In the genomic region with DNA sequence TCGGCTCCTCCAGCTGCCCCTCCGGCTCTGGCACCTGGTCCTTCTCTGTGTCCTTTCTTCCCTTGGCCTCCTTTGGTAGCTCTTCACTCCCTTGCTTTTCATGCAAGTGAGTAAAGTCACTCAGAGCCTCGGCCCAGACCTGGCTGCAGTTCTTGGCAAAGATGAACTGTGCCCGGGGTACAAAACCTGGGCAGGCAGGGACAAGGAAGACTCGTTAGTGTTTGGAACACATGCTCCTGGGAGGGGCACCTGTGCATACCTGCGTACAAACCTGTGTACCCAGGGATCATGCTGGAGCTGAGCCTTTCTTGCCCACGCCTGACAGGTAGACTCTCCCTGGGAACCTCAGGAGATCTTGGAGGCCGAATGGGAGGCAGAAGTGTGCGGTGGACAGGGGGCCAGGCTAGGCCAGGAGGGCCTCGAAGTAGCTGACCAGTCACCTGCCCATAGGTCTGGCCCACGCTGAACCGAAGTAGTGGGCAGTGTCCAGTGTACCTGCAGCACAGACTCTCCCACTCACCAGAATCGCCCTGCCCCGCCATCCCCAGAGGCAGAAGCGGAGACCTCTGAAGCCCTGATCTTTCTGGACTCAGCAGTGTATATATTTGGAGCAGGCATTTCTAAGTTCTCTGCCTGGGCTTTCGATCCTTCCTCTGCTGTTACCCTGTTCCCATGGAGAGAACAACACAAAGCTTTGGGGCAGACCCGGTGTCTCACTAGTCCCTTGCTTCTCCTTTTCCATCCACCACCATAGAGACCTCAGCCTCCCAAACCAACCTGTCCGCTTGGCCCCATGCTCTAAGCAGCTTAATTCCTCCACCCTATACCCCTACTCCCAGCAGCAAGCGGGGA, we compare ENCODE assay signal across 12 cellular contexts. TPM values are rescaled to one million over a fixed set of nuclear protein-coding genes. Genes with fewer than 3 reads are reported as not detected.
DNase-seq lines count a peak whose midpoint lies in the region; ATAC-seq and TF ChIP-seq lines count a peak whose summit lies in the region.
"Had no signal": no experiment of that assay in that cellular context is flagged by ENCODE, and none has a peak within 500 bp of the region (broad histone marks: within the 10 kb centered on the region; RNA-seq: fewer than 3 reads in every experiment).

No MANE protein-coding gene starts in this region.

- peaks cover 6 to 12% of the 10 kb centered on the region in 2 experiments; a peak in 3 of 4 replicates for H3K79me1 ChIP-seq in IMR-90 (ENCODE audit: low read depth in 1 of 2, low read length in 2 of 2)

- peaks cover 6% of the 10 kb centered on the region; the same call in 1 of the 2 replicates for H4K20me1 ChIP-seq in IMR-90 (ENCODE audit: insufficient read depth, low read length)

- H2AFZ ChIP-seq in IMR-90 (replicated peaks; ENCODE audit: low read length, poor library complexity) = peak overlapping the region; percentile 46

- 85% methylated on average over 10 of the region's 19 CpGs; no CpG with 5 or more reads in 1 of the 2 experiments for WGBS in IMR-90 (ENCODE audit: extremely low coverage in 2 of 2, insufficient read length in 1 of 2), 2 experiments

- no peak overlapping the region for H4K8ac ChIP-seq in IMR-90 (ENCODE audit: low read depth in 2 of 2, low read length in 2 of 2)

- H2BK5ac ChIP-seq in IMR-90 (ENCODE audit: low read depth, low read length, poor library complexity, severe bottlenecking) = no peak overlapping the region

- H3K56ac ChIP-seq in IMR-90 (ENCODE audit: extremely low read depth, insufficient read depth, low read length) = no peak overlapping the region

- no peak overlapping the region for H2BK15ac ChIP-seq in IMR-90 (ENCODE audit: low read depth, low read length)

- H3K4me1 Mint-ChIP-seq in stimulated activated effector memory CD8-positive, alpha-beta T cell treated with anti-CD3 and anti-CD28 coated beads, Interleukin-12 subunit alpha, Interleukin-12 subunit beta, amount 100 ng/mL, for 72 hours = peaks cover 25% of the 10 kb centered on the region

- no peaks in the 10 kb centered on the region for H3K27me3 ChIP-seq in IMR-90 (ENCODE audit: control insufficient read depth, insufficient read depth, low read length)
- no peaks in the 10 kb centered on the region for H3K27me3 ChIP-seq in layer of hippocampus (ENCODE audit: control insufficient read depth, insufficient read depth, low read length)

- dilution Hi-C loops in IMR-90 (cut with HindIII; ENCODE audit: low sequenced_read_pairs, unreplicated experiment) = no loop called here

- no peak overlapping the region for H4K5ac ChIP-seq in IMR-90 (ENCODE audit: low read depth, low read length)

- H3K9me3 ChIP-seq in IMR-90 (ENCODE audit: control insufficient read depth, insufficient read depth, low read length) = no peaks in the 10 kb centered on the region

- H3K9me1 ChIP-seq in IMR-90 (ENCODE audit: insufficient read depth, low read length) = peaks cover 6% of the 10 kb centered on the region; the same call in 1 of the 2 replicates

- POLR2A ChIA-PET in IMR-90 (lab: Charles Lee; ENCODE audit: unreplicated experiment) = no interaction called here

- BruUV-seq in IMR-90 (replicated peaks; lab: Mats Ljungman, UMichigan) = no TSS peak

- H3K27ac ChIP-seq in IMR-90 (ENCODE audit: insufficient read depth, low read length) (no peak overlapping the region), caudate nucleus (ENCODE audit: low read depth, low read length) (peak overlapping the region; percentile 58), layer of hippocampus (ENCODE audit: low read depth, low read length) (peak overlapping the region; percentile 67)

- no peak for TF ChIP-seq POLR2A in IMR-90 (IDR thresholded peaks at IDR 0.05; ENCODE audit: low read depth, low read length)

- H3K9ac ChIP-seq in IMR-90 (ENCODE audit: low read depth, low read length) = no peak overlapping the region

- no peak for TF ChIP-seq RAD21 in IMR-90 (IDR thresholded peaks at IDR 0.05; ENCODE audit: low read length)

- no peaks in the 10 kb centered on the region for H3K36me3 Mint-ChIP-seq in stimulated activated effector memory CD8-positive, alpha-beta T cell treated with anti-CD3 and anti-CD28 coated beads, Interleukin-12 subunit alpha, Interleukin-12 subunit beta, amount 100 ng/mL, for 72 hours

- H3K14ac ChIP-seq in IMR-90 (replicated peaks; ENCODE audit: low read depth, low read length) = no peak overlapping the region

- H2BK20ac ChIP-seq in IMR-90 (ENCODE audit: low read depth, low read length) = no peak overlapping the region

- no peak overlapping the region for H2AK5ac ChIP-seq in IMR-90 (ENCODE audit: low read depth, low read length)

- H3K36me3 ChIP-seq in IMR-90 (ENCODE audit: control insufficient read depth, insufficient read depth, low read length) = peaks cover 42% of the 10 kb centered on the region

- H3K9me3 Mint-ChIP-seq in stimulated activated effector memory CD8-positive, alpha-beta T cell treated with anti-CD3 and anti-CD28 coated beads, Interleukin-12 subunit alpha, Interleukin-12 subunit beta, amount 100 ng/mL, for 72 hours = no peaks in the 10 kb centered on the region
- H3K9me3 Mint-ChIP-seq: activated naive CD8-positive, alpha-beta T cell treated with anti-CD3 and anti-CD28 coated beads for 36 hours had no signal

- H3K23ac ChIP-seq in IMR-90 (ENCODE audit: low read depth, low read length) = no peak overlapping the region

- H2AK9ac ChIP-seq in IMR-90 (replicated peaks; ENCODE audit: low read depth, low read length, poor library complexity) = peak overlapping the region; percentile 7

- H3K4me2 ChIP-seq in IMR-90 (ENCODE audit: low read depth, low read length) = no peak overlapping the region

- peaks cover 2% of the 10 kb centered on the region; the same call in 1 of the 2 replicates for H3K4me1 ChIP-seq in IMR-90 (ENCODE audit: control insufficient read depth, insufficient read depth, low read length)

- intact Hi-C loops in IMR-90 (cut with micrococcal nuclease) = no loop called here

- in situ Hi-C loops in IMR-90 (cut with MboI; ENCODE audit: low sequenced_read_pairs) = no loop called here

- ATAC-seq in IMR-90 (ENCODE audit: low read depth) = peak; percentile 5; the same call in 1 of the 2 replicates
- ATAC-seq in stimulated activated effector memory CD8-positive, alpha-beta T cell treated with anti-CD3 and anti-CD28 coated beads, Interleukin-12 subunit alpha, Interleukin-12 subunit beta, amount 100 ng/mL, for 72 hours = no peak
- ATAC-seq in GM18520 (IDR thresholded peaks at IDR 0.05; ENCODE audit: unreplicated experiment) = no peak
- ATAC-seq in HG03442 (IDR thresholded peaks at IDR 0.05; ENCODE audit: unreplicated experiment) = no peak
- ATAC-seq: activated CD4-positive, alpha-beta T cell treated with anti-CD3 and anti-CD28 coated beads for 36 hours had no signal

- CTCF ChIA-PET in IMR-90 (lab: Yijun Ruan, JAX) = interaction anchor here (0.5 kb wide), 1 partner anchor 439 kb away, joined by 4 read pairs; no protein-coding TSS in a partner anchor

- no peak overlapping the region for H3K4me3 ChIP-seq in IMR-90 (ENCODE audit: insufficient read depth, low read depth, low read length)

- no peak for TF ChIP-seq CTCF in IMR-90 (conservative IDR thresholded peaks at IDR 0.05; ENCODE audit: low read depth, low read length)

- DNase-seq in IMR-90 = no peak
- no peak for DNase-seq in caudate nucleus (lab: John Stamatoyannopoulos, UW)
- no peak for DNase-seq in stimulated activated effector memory CD8-positive, alpha-beta T cell treated with anti-CD3 and anti-CD28 coated beads, Interleukin-12 subunit alpha, Interleukin-12 subunit beta, amount 100 ng/mL, for 72 hours (ENCODE audit: low spot score in 2 of 2)
- no peak for DNase-seq in occipital lobe (lab: John Stamatoyannopoulos, UW)
- DNase-seq in NK-92 treated with Interleukin-12 subunit alpha and Interleukin-12 subunit beta, amount 100 ng/mL, for 24 hours (lab: John Stamatoyannopoulos, UW) = no peak
- DNase-seq: activated CD4-positive, alpha-beta T cell treated with anti-CD3 and anti-CD28 coated beads for 36 hours; activated naive CD8-positive, alpha-beta T cell treated with anti-CD3 and anti-CD28 coated beads for 36 hours; left colon; NCI-H774 had no signal

- no peak overlapping the region for H3K4ac ChIP-seq in IMR-90 (ENCODE audit: low read depth, low read length)

- peak overlapping the region; percentile 73 for H3K27ac Mint-ChIP-seq in stimulated activated effector memory CD8-positive, alpha-beta T cell treated with anti-CD3 and anti-CD28 coated beads, Interleukin-12 subunit alpha, Interleukin-12 subunit beta, amount 100 ng/mL, for 72 hours
- H3K27ac Mint-ChIP-seq: activated CD4-positive, alpha-beta T cell treated with anti-CD3 and anti-CD28 coated beads for 36 hours; activated naive CD8-positive, alpha-beta T cell treated with anti-CD3 and anti-CD28 coated beads for 36 hours had no signal

- H3K18ac ChIP-seq in IMR-90 (ENCODE audit: low read depth, low read length) = no peak overlapping the region

- H2BK120ac ChIP-seq in IMR-90 (ENCODE audit: low read depth, low read length) = no peak overlapping the region

- peak overlapping the region; percentile 49 for H3K4me3 Mint-ChIP-seq in stimulated activated effector memory CD8-positive, alpha-beta T cell treated with anti-CD3 and anti-CD28 coated beads, Interleukin-12 subunit alpha, Interleukin-12 subunit beta, amount 100 ng/mL, for 72 hours
- H3K4me3 Mint-ChIP-seq: activated CD4-positive, alpha-beta T cell treated with anti-CD3 and anti-CD28 coated beads for 36 hours; activated naive CD8-positive, alpha-beta T cell treated with anti-CD3 and anti-CD28 coated beads for 36 hours had no signal

- H4K91ac ChIP-seq in IMR-90 (ENCODE audit: insufficient read depth, low read depth, low read length) = no peak overlapping the region

TF ChIP-seq in IMR-90, 13 proteins besides CTCF, POLR2A, EP300 and RAD21 (continues in another document):
- no peak for TF ChIP-seq MAFK (IDR thresholded peaks at IDR 0.05; ENCODE audit: low read depth, low read length)
- TF ChIP-seq MXI1 (IDR thresholded peaks at IDR 0.05; ENCODE audit: borderline replicate concordance, low read depth, low read length) = no peak
- TF ChIP-seq FOS (IDR thresholded peaks at IDR 0.05; ENCODE audit: low read depth, low read length) = no peak

RNA-seq across cellular contexts. Expression of gene TESK1, which starts 41.9 kb away (rescaled TPM):
- 3.1 and 3.4 TPM in 2 replicates for total RNA-seq in IMR-90 (2012; rRNA removed)
- polyA plus RNA-seq in IMR-90 (2012; rRNA removed) = 21.0 and 22.9 TPM in 2 replicates
- 17.6 and 18.1 TPM in 2 replicates for polyA plus RNA-seq in IMR-90 (2012; cell fraction: cytosol; rRNA removed)
- 111 and 120 TPM in 2 replicates for polyA plus RNA-seq in IMR-90 (2012; cell fraction: nucleus; rRNA removed; ENCODE audit: low replicate concordance)
- total RNA-seq in occipital lobe = 11.7 TPM

RNA-seq across cellular contexts. Expression of gene CD72, which starts 55.1 kb away (rescaled TPM):
- total RNA-seq in IMR-90 (2012; rRNA removed) (0.36 TPM in 1 of 2 replicates, not detected in the other), occipital lobe (0.47 TPM)
- 0.09 and 0.58 TPM in 2 replicates for polyA plus RNA-seq in IMR-90 (2012; rRNA removed)
- 0.06 and 0.46 TPM in 2 replicates for polyA plus RNA-seq in IMR-90 (2012; cell fraction: cytosol; rRNA removed)
- polyA plus RNA-seq in IMR-90 (2012; cell fraction: nucleus; rRNA removed; ENCODE audit: low replicate concordance) = 5.8 and 7.9 TPM in 2 replicates
